Comparison of ENCODE assay signal across 1 cellular context in the genomic region with DNA sequence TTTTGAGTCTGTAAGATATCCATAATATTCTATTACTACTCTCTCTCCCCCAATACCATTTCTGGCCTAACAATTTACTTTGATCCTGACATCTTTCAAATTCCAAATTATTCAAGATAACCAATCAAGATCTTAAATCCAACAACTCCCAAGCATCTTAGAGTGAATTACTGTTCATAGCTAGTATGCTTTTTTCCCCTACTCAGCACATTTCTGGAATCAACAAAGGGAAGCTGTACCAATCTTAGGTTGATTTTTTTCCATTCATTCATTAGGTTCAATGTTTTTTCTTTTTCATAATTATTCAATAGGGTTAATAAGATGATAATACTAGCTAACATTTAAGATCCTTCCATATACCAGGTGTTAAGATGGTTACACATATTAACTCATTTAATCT.
A peak's percentile ranks its signal among the peaks of the same experiment; 100 is the strongest.
TF ChIP-seq lines count a peak whose summit lies in the region.

No MANE protein-coding gene starts in this region.

TF ChIP-seq in HepG2, 621 proteins besides CTCF, POLR2A, EP300 and RAD21:
- TF ChIP-seq ZIK1 (CRISPR knock-in tag; IDR thresholded peaks at IDR 0.05; ENCODE audit: borderline replicate concordance, low read depth): no peak
- no peak for TF ChIP-seq MTF1 (CRISPR knock-in tag; IDR thresholded peaks at IDR 0.05)
- peak; percentile 93 for TF ChIP-seq MAFF (IDR thresholded peaks at IDR 0.05; ENCODE audit: low read depth, low read length)
- TF ChIP-seq, protein P1, sequence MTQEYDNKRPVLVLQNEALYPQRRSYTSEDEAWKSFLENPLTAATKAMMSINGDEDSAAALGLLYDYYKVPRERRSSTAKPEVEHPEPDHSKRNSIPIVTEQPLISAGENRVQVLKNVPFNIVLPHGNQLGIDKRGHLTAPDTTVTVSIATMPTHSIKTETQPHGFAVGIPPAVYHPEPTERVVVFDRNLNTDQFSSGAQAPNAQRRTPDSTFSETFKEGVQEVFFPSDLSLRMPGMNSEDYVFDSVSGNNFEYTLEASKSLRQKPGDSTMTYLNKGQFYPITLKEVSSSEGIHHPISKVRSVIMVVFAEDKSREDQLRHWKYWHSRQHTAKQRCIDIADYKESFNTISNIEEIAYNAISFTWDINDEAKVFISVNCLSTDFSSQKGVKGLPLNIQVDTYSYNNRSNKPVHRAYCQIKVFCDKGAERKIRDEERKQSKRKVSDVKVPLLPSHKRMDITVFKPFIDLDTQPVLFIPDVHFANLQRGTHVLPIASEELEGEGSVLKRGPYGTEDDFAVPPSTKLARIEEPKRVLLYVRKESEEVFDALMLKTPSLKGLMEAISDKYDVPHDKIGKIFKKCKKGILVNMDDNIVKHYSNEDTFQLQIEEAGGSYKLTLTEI (CRISPR knock-in tag; conservative IDR thresholded peaks at IDR 0.05): no peak
- no peak for TF ChIP-seq ZSCAN12 (CRISPR knock-in tag; IDR thresholded peaks at IDR 0.05)
- no peak for TF ChIP-seq HNF4G (IDR thresholded peaks at IDR 0.05; ENCODE audit: borderline replicate concordance, low read depth, low read length)
- TF ChIP-seq HNF4G (CRISPR knock-in tag; IDR thresholded peaks at IDR 0.05; ENCODE audit: borderline replicate concordance, low read depth): no peak
- TF ChIP-seq ZNF335 (CRISPR knock-in tag; IDR thresholded peaks at IDR 0.05): no peak
- peak; percentile 90 to 96 for TF ChIP-seq MAFK (conservative IDR thresholded peaks at IDR 0.05 in 1 of 2, IDR thresholded peaks at IDR 0.05 in 1 of 2; ENCODE audit: low read length in 2 of 2)
